1 cellular context compared by ENCODE assay signal in genomic region chr1:155135416-155136197, GRCh38.
TF ChIP-seq lines count a peak whose summit lies in the region.

Gene SLC50A1 (plus strand): TSS chr1:155135852. CDS start chr1:155135912, 60 bp downstream.

TF ChIP-seq in H1, 55 proteins besides CTCF, POLR2A, EP300 and RAD21 (continued from another document):
- TF ChIP-seq E2F6 (IDR thresholded peaks at IDR 0.05) (no peak; the same call in 1 of the 2 replicates), JUN (IDR thresholded peaks at IDR 0.05; ENCODE audit: low read depth, low read length) (no peak), KDM4A (IDR thresholded peaks at IDR 0.05; ENCODE audit: low read depth, low read length, severe bottlenecking) (peak; percentile 71), RBBP5 (IDR thresholded peaks at IDR 0.05; ENCODE audit: borderline replicate concordance, low read depth, low read length) (peak; percentile 23; the same call in 1 of the 2 replicates), CBX5 (IDR thresholded peaks at IDR 0.05; ENCODE audit: low read depth, low read length) (no peak), GABPA (IDR thresholded peaks at IDR 0.05; ENCODE audit: borderline replicate concordance, insufficient read depth, low read length) (peak; percentile 82; the same call in 1 of the 2 replicates), SP4 (IDR thresholded peaks at IDR 0.05; ENCODE audit: low read length) (no peak), CTBP2 (IDR thresholded peaks at IDR 0.05; ENCODE audit: borderline replicate concordance, insufficient read depth, insufficient read length, low read length) (no peak), TAF7 (optimal IDR thresholded peaks at IDR 0.05; ENCODE audit: borderline replicate concordance, low read depth, low read length) (no peak), PHF8 (conservative IDR thresholded peaks at IDR 0.05; ENCODE audit: low read depth, low read length) (peak; percentile 67), SAP30 (IDR thresholded peaks at IDR 0.05; ENCODE audit: insufficient read depth, insufficient replicate concordance, low read length) (peak; percentile 66), TCF12 (IDR thresholded peaks at IDR 0.05; ENCODE audit: low read depth, low read length) (no peak), RXRA (IDR thresholded peaks at IDR 0.05; ENCODE audit: insufficient read depth, low read depth, low read length) (no peak), USF2 (IDR thresholded peaks at IDR 0.05; ENCODE audit: low read length) (no peak), HDAC2 (IDR thresholded peaks at IDR 0.05; ENCODE audit: borderline replicate concordance in 1 of 2, low read depth in 2 of 2, low read length in 2 of 2) (no peak), BRCA1 (IDR thresholded peaks at IDR 0.05; ENCODE audit: low read depth, low read length) (no peak), MAX (IDR thresholded peaks at IDR 0.05) (peak; percentile 41; the same call in 1 of the 2 replicates), JUND (IDR thresholded peaks at IDR 0.05; ENCODE audit: low read length) (no peak), HDAC6 (IDR thresholded peaks at IDR 0.05; ENCODE audit: low read depth, low read length) (no peak), CEBPB (IDR thresholded peaks at IDR 0.05; ENCODE audit: low read depth, low read length) (no peak), TBP (IDR thresholded peaks at IDR 0.05; ENCODE audit: low read depth, low read length) (peak; percentile 66), SIN3A (conservative IDR thresholded peaks at IDR 0.05 in 1 of 2, IDR thresholded peaks at IDR 0.05 in 1 of 2; ENCODE audit: low read depth in 1 of 2, low read length in 2 of 2) (peak; percentile 1 to 29; a peak in 1 of 4 replicates), EGR1 (IDR thresholded peaks at IDR 0.05; ENCODE audit: borderline replicate concordance, low read depth, low read length) (peak; percentile 89; the same call in 1 of the 2 replicates), BACH1 (IDR thresholded peaks at IDR 0.05; ENCODE audit: low read length) (no peak), CREB1 (IDR thresholded peaks at IDR 0.05) (no peak), ZNF274 (IDR thresholded peaks at IDR 0.05; ENCODE audit: borderline replicate concordance, extremely low read depth, low read length) (no peak), MAFK (IDR thresholded peaks at IDR 0.05; ENCODE audit: low read depth, low read length) (no peak), TEAD4 (IDR thresholded peaks at IDR 0.05; ENCODE audit: low read depth, low read length) (no peak), KDM5A (IDR thresholded peaks at IDR 0.05; ENCODE audit: low read length) (no peak), RNF2 (IDR thresholded peaks at IDR 0.05; ENCODE audit: borderline replicate concordance, low read depth, low read length, missing control alignments, poor library complexity, severe bottlenecking) (no peak), SRF (IDR thresholded peaks at IDR 0.05; ENCODE audit: low read depth, low read length) (no peak), SUZ12 (IDR thresholded peaks at IDR 0.05; ENCODE audit: low read length) (no peak), SIRT6 (IDR thresholded peaks at IDR 0.05; ENCODE audit: low read length) (no peak), SP2 (IDR thresholded peaks at IDR 0.05; ENCODE audit: low read length) (no peak), EZH2 (IDR thresholded peaks at IDR 0.05; ENCODE audit: low read depth, low read length, severe bottlenecking) (no peak), POLR2AphosphoS5 (IDR thresholded peaks at IDR 0.05; ENCODE audit: low read depth, low read length) (peak; percentile 65), ATF2 (IDR thresholded peaks at IDR 0.05; ENCODE audit: low read length) (no peak), SIX5 (IDR thresholded peaks at IDR 0.05; ENCODE audit: low read depth, low read length) (no peak), NANOG (IDR thresholded peaks at IDR 0.05; ENCODE audit: insufficient read depth, low read depth, low read length, poor library complexity, severe bottlenecking) (no peak), ATF3 (IDR thresholded peaks at IDR 0.05; ENCODE audit: insufficient read depth, low read depth, low read length) (no peak), CHD7 (IDR thresholded peaks at IDR 0.05; ENCODE audit: insufficient replicate concordance, low read length) (no peak)
